Comparison of ENCODE assay signal across 8 cellular contexts in genomic region chr1:1059494-1060280, GRCh38. TPM values are rescaled to one million over a fixed set of nuclear protein-coding genes. Genes with fewer than 3 reads are reported as not detected.
DNase-seq lines count a peak whose midpoint lies in the region; ATAC-seq lines count a peak whose summit lies in the region.

No MANE protein-coding gene starts in this region.

- ATAC-seq in GM19043 (IDR thresholded peaks at IDR 0.05; ENCODE audit: low read depth, unreplicated experiment) (peak; percentile 68), HG03439 (IDR thresholded peaks at IDR 0.05; ENCODE audit: unreplicated experiment) (peak; percentile 50), esophagus mucosa (peak; percentile 73)

- H4K20me1 ChIP-seq in BLaER1 treated with 17β-estradiol and CSF1 and Interleukin-3, amounts not matched to agents 10 nM and 100 nM = peaks cover 0 to 65% (median 34%) of the 10 kb centered on the region in 11 experiments; a peak in 17 of 22 replicates

- peak overlapping the region in 7 of 11 experiments; percentile 39 to 63 (median 51); a peak in 10 of 22 replicates for H3K27ac ChIP-seq in BLaER1 treated with 17β-estradiol and CSF1 and Interleukin-3, amounts not matched to agents 10 nM and 100 nM

- H3K4me2 ChIP-seq in BLaER1 treated with 17β-estradiol and CSF1 and Interleukin-3, amounts not matched to agents 10 nM and 100 nM = peak overlapping the region; percentile 86 to 100 (median 95)

- no peaks in the 10 kb centered on the region for H3K9me3 ChIP-seq in BLaER1 treated with 17β-estradiol and CSF1 and Interleukin-3, amounts not matched to agents 10 nM and 100 nM (replicated peaks in 1 of 11)

- H3K27me3 ChIP-seq in BLaER1 treated with 17β-estradiol and CSF1 and Interleukin-3, amounts not matched to agents 10 nM and 100 nM = peaks cover 63 to 78% (median 74%) of the 10 kb centered on the region in 11 experiments

- peak overlapping the region; percentile 54 to 73 (median 60) for H3K4me3 ChIP-seq in BLaER1 treated with 17β-estradiol and CSF1 and Interleukin-3, amounts not matched to agents 10 nM and 100 nM

- peaks cover 48 to 71% (median 62%) of the 10 kb centered on the region in 10 experiments for H3K4me1 ChIP-seq in BLaER1 treated with 17β-estradiol and CSF1 and Interleukin-3, amounts not matched to agents 10 nM and 100 nM

- peaks cover 0 to 9% (median 4%) of the 10 kb centered on the region in 11 experiments; a peak in 9 of 22 replicates for H3K36me3 ChIP-seq in BLaER1 treated with 17β-estradiol and CSF1 and Interleukin-3, amounts not matched to agents 10 nM and 100 nM

- peak overlapping the region; percentile 15 to 76 (median 67); a peak in 20 of 22 replicates for H3K9ac ChIP-seq in BLaER1 treated with 17β-estradiol and CSF1 and Interleukin-3, amounts not matched to agents 10 nM and 100 nM

- DNase-seq in NOMO-1 treated with DMSO at 0.1 percent for 48 hours (lab: John Stamatoyannopoulos, UW; ENCODE audit: unreplicated experiment) (peak; percentile 62), activated T-cell treated with anti-CD3 and anti-CD28 coated beads for 24 hours (ENCODE audit: low read depth) (peak; percentile 90), myocyte (ENCODE audit: low read depth) (peak; percentile 80)
- DNase-seq in stimulated activated CD8-positive, alpha-beta memory T cell treated with anti-CD3 and anti-CD28 coated beads, Interleukin-7, amount 100 ng/mL, for 24 hours (ENCODE audit: low read depth) = peak; percentile 87

RNA-seq across cellular contexts. Expression of gene RNF223, which starts 14.4 kb away (rescaled TPM):
- total RNA-seq in esophagus mucosa (22.3 TPM), myocyte (0.05 and 0.83 TPM in 2 replicates)
- polyA plus RNA-seq in myocyte (2012) = not detected

RNA-seq across cellular contexts. Expression of gene AGRN, which starts 39.8 kb away (rescaled TPM):
- total RNA-seq in esophagus mucosa (41.0 TPM), myocyte (108 and 171 TPM in 2 replicates)
- 125 TPM for polyA plus RNA-seq in myocyte (2012)

RNA-seq across cellular contexts. Expression of gene ISG15, which starts 46.4 kb away (rescaled TPM):
- total RNA-seq in esophagus mucosa (12.1 TPM), myocyte (103 and 148 TPM in 2 replicates)
- polyA plus RNA-seq in myocyte (2012) = 62.8 TPM

RNA-seq across cellular contexts. Expression of gene C1orf159, which starts 56.2 kb away (rescaled TPM):
- 9.4 TPM for total RNA-seq in esophagus mucosa
- 10.0 and 11.7 TPM in 2 replicates for total RNA-seq in myocyte
- 7.3 TPM for polyA plus RNA-seq in myocyte (2012)

RNA-seq across cellular contexts. Expression of gene HES4, which starts 59.8 kb away (rescaled TPM):
- total RNA-seq in esophagus mucosa = 15.7 TPM
- 45.8 and 63.9 TPM in 2 replicates for total RNA-seq in myocyte
- 11.3 TPM for polyA plus RNA-seq in myocyte (2012)

Comparison
In these comparisons a context has a peak if more than half of its experiments do, and no peak if none do; other contexts are left out.
1. Peak in every context shown above with its lines: DNase-seq, ATAC-seq, H3K4me3 ChIP-seq and H3K27ac ChIP-seq.
2. RNA of gene RNF223, which starts 14.4 kb away (total RNA-seq): 22.3 TPM in esophagus mucosa (single experiment); 0.05 to 0.83 TPM in myocyte; every median in the first group is over 10 times any median in the second.